Comparison of ENCODE assay signal across 18 cellular contexts in genomic region chr17:73069164-73069774, GRCh38. TPM values are rescaled to one million over a fixed set of nuclear protein-coding genes. Genes with fewer than 3 reads are reported as not detected.
DNase-seq lines count a peak whose midpoint lies in the region; TF ChIP-seq lines count a peak whose summit lies in the region.
"Had no signal": no experiment of that assay in that cellular context is flagged by ENCODE, and none has a peak within 500 bp of the region (broad histone marks: within the 10 kb centered on the region; RNA-seq: fewer than 3 reads in every experiment).

No MANE protein-coding gene starts in this region.

- H3K9me3 Mint-ChIP-seq in T-helper 2 cell treated with Interferon-gamma antibody and Interleukin-4, amounts not matched to agents 5 μg/mL and 100 μg/mL, for 36 hours = no peaks in the 10 kb centered on the region
- H3K9me3 Mint-ChIP-seq: activated CD4-positive, alpha-beta memory T cell treated with anti-CD3 and anti-CD28 coated beads for 36 hours; activated T-cell treated with anti-CD3 and anti-CD28 coated beads, Interleukin-2, amount 50 U/mL, for 4 hours had no signal

- TF ChIP-seq CTCF in smooth muscle cell (IDR thresholded peaks at IDR 0.05; ENCODE audit: borderline replicate concordance, insufficient read depth, poor library complexity, severe bottlenecking) = no peak

- DNase-seq in NCI-H1417 (lab: John Stamatoyannopoulos, UW) (peak in 2 of 3 experiments; percentile 44 to 75), NCI-H1417 treated with DMSO at 0.1 percent for 48 hours (lab: John Stamatoyannopoulos, UW) (no peak), NCI-H1105 treated with DMSO at 0.1 percent for 48 hours (lab: John Stamatoyannopoulos, UW) (peak; percentile 80), SW480 (ENCODE audit: low spot score) (peak; percentile 9), smooth muscle cell (lab: John Stamatoyannopoulos, UW; ENCODE audit: unreplicated experiment) (no peak), HEK293T (ENCODE audit: extremely low spot score) (no peak)
- DNase-seq in T-helper 2 cell treated with Interferon-gamma antibody and Interleukin-4, amounts not matched to agents 5 μg/mL and 100 μg/mL, for 36 hours (ENCODE audit: low spot score) = no peak
- DNase-seq in activated CD4-positive, alpha-beta T cell treated with anti-CD3 and anti-CD28 coated beads, Interleukin-2, amount 50 U/mL, for 4 hours = no peak
- DNase-seq: activated CD4-positive, alpha-beta memory T cell treated with anti-CD3 and anti-CD28 coated beads for 36 hours; activated T-cell treated with anti-CD3 and anti-CD28 coated beads, Interleukin-2, amount 50 U/mL, for 4 hours; colonic mucosa; H7; NCI-H2171; psoas muscle; WERI-Rb-1 had no signal

- peaks cover 2% of the 10 kb centered on the region for H3K4me1 Mint-ChIP-seq in T-helper 2 cell treated with Interferon-gamma antibody and Interleukin-4, amounts not matched to agents 5 μg/mL and 100 μg/mL, for 36 hours (ENCODE audit: low read depth)

- no peak overlapping the region for H3K9ac ChIP-seq in smooth muscle cell (ENCODE audit: low read depth)

- peaks cover 3% of the 10 kb centered on the region for H3F3A ChIP-seq in smooth muscle cell (ENCODE audit: low read depth)

- H3K27ac ChIP-seq in smooth muscle cell (ENCODE audit: low read depth) = peak overlapping the region; percentile 88
- H3K27ac ChIP-seq: 22Rv1, C4-2B, colonic mucosa, psoas muscle, thoracic aorta, WERI-Rb-1 had no signal

- no peaks in the 10 kb centered on the region for H3K36me3 ChIP-seq in smooth muscle cell (ENCODE audit: low read depth)
- H3K36me3 ChIP-seq: colonic mucosa had no signal

- no peak overlapping the region for H3K4me2 ChIP-seq in smooth muscle cell

- no peak overlapping the region for H3K4me3 ChIP-seq in smooth muscle cell
- H3K4me3 ChIP-seq: colonic mucosa, psoas muscle, thoracic aorta had no signal

- no peaks in the 10 kb centered on the region for H3K79me2 ChIP-seq in smooth muscle cell (ENCODE audit: low read depth)

- CTCF ChIA-PET in HEK293T (lab: Yijun Ruan, JAX) = no interaction called here

- no peak overlapping the region for H2AFZ ChIP-seq in smooth muscle cell (ENCODE audit: low read depth)

- H4K20me1 ChIP-seq in smooth muscle cell (ENCODE audit: low read depth) = no peaks in the 10 kb centered on the region

- WGBS in smooth muscle cell (ENCODE audit: low lambda C conversion rate) = 70% methylated on average over 5 of the region's 5 CpGs

- no peak overlapping the region for H3K4me3 Mint-ChIP-seq in T-helper 2 cell treated with Interferon-gamma antibody and Interleukin-4, amounts not matched to agents 5 μg/mL and 100 μg/mL, for 36 hours
- H3K4me3 Mint-ChIP-seq: activated CD4-positive, alpha-beta memory T cell treated with anti-CD3 and anti-CD28 coated beads for 36 hours; activated T-cell treated with anti-CD3 and anti-CD28 coated beads, Interleukin-2, amount 50 U/mL, for 4 hours had no signal

- peaks cover 15% of the 10 kb centered on the region for H3K36me3 Mint-ChIP-seq in T-helper 2 cell treated with Interferon-gamma antibody and Interleukin-4, amounts not matched to agents 5 μg/mL and 100 μg/mL, for 36 hours (ENCODE audit: low read depth)

- H3K27ac Mint-ChIP-seq in T-helper 2 cell treated with Interferon-gamma antibody and Interleukin-4, amounts not matched to agents 5 μg/mL and 100 μg/mL, for 36 hours = no peak overlapping the region
- H3K27ac Mint-ChIP-seq: activated CD4-positive, alpha-beta memory T cell treated with anti-CD3 and anti-CD28 coated beads for 36 hours had no signal

- H3K27me3 Mint-ChIP-seq in T-helper 2 cell treated with Interferon-gamma antibody and Interleukin-4, amounts not matched to agents 5 μg/mL and 100 μg/mL, for 36 hours (ENCODE audit: low read depth) = no peaks in the 10 kb centered on the region
- H3K27me3 Mint-ChIP-seq: activated CD4-positive, alpha-beta memory T cell treated with anti-CD3 and anti-CD28 coated beads for 36 hours had no signal

- H3K4me1 ChIP-seq in smooth muscle cell (ENCODE audit: low read depth) = peaks cover 4% of the 10 kb centered on the region
- H3K4me1 ChIP-seq: colonic mucosa had no signal

- H3K27me3 ChIP-seq in smooth muscle cell (ENCODE audit: low read depth) = no peaks in the 10 kb centered on the region
- H3K27me3 ChIP-seq: colonic mucosa had no signal

- H3K9me3 ChIP-seq in smooth muscle cell (replicated peaks; ENCODE audit: low read depth) = no peaks in the 10 kb centered on the region
- H3K9me3 ChIP-seq: colonic mucosa, psoas muscle, thoracic aorta had no signal

- POLR2A ChIA-PET in HEK293T (lab: Yijun Ruan, JAX) = no interaction called here

TF ChIP-seq in HEK293T, 16 proteins besides CTCF, POLR2A, EP300 and RAD21:
- TF ChIP-seq FOXA1 (IDR thresholded peaks at IDR 0.05) (no peak), TARDBP (IDR thresholded peaks at IDR 0.05) (no peak), SP1 (IDR thresholded peaks at IDR 0.05) (no peak), HDGF (IDR thresholded peaks at IDR 0.05; ENCODE audit: borderline replicate concordance) (no peak), BHLHE40 (IDR thresholded peaks at IDR 0.05; ENCODE audit: borderline replicate concordance) (no peak), LEF1 (IDR thresholded peaks at IDR 0.05; ENCODE audit: borderline replicate concordance) (no peak), CTBP1 (IDR thresholded peaks at IDR 0.05; ENCODE audit: borderline replicate concordance) (no peak), FOXK2 (IDR thresholded peaks at IDR 0.05) (no peak), L3MBTL2 (conservative IDR thresholded peaks at IDR 0.05) (no peak), ELF4 (IDR thresholded peaks at IDR 0.05) (no peak)
TF ChIP-seq in HEK293T: peak in this region for 0.

RNA-seq across cellular contexts. Expression of gene SLC39A11, which starts 23.2 kb away (rescaled TPM):
- 11.6 and 36.7 TPM in 2 replicates for total RNA-seq in smooth muscle cell
- polyA plus RNA-seq in smooth muscle cell = 9.2 and 16.3 TPM in 2 replicates

Comparison
In these comparisons a context has a peak if more than half of its experiments do, and no peak if none do; other contexts are left out.
1. DNase-seq: peak in NCI-H1417 (2 of 3), NCI-H1105 treated with DMSO at 0.1 percent for 48 hours (single experiment) and SW480 (single experiment); none in NCI-H1417 treated with DMSO at 0.1 percent for 48 hours (single experiment), smooth muscle cell (single experiment), HEK293T (single experiment), T-helper 2 cell treated with Interferon-gamma antibody and Interleukin-4, amounts not matched to agents 5 μg/mL and 100 μg/mL, for 36 hours (single experiment) and activated CD4-positive, alpha-beta T cell treated with anti-CD3 and anti-CD28 coated beads, Interleukin-2, amount 50 U/mL, for 4 hours (0 of 2).